Comparison of ENCODE assay signal across 8 cellular contexts in genomic region chr12:4908694-4909396, GRCh38.
A peak's percentile ranks its signal among the peaks of the same experiment; 100 is the strongest.
DNase-seq lines count a peak whose midpoint lies in the region; TF ChIP-seq lines count a peak whose summit lies in the region.

No MANE protein-coding gene starts in this region.

- H3K27ac ChIP-seq in VCaP, result no peak overlapping the region
- H3K27ac ChIP-seq in iPS-18a (ENCODE audit: low read length), result no peak overlapping the region
- H3K27ac ChIP-seq in subcutaneous abdominal adipose tissue (ENCODE audit: low read depth, low read length), result no peak overlapping the region
- no peak overlapping the region for H3K27ac ChIP-seq in tibial artery

- peaks cover 7% of the 10 kb centered on the region for H3K4me1 ChIP-seq in iPS-18a (ENCODE audit: control insufficient read depth, low read depth, low read length)
- peaks cover 1 to 25% (median 23%) of the 10 kb centered on the region in 5 donors for H3K4me1 ChIP-seq in subcutaneous abdominal adipose tissue (ENCODE audit: control insufficient read depth in 5 of 5, insufficient read depth in 5 of 5, low read length in 5 of 5)
- peaks cover 0 to 29% (median 26%) of the 10 kb centered on the region in 4 donors for H3K4me1 ChIP-seq in tibial artery

- H3K27me3 ChIP-seq in iPS-18a (ENCODE audit: control insufficient read depth, insufficient read depth, low read length) (peaks cover 77% of the 10 kb centered on the region), subcutaneous abdominal adipose tissue (ENCODE audit: control insufficient read depth in 5 of 5, insufficient read depth in 4 of 5, low read length in 5 of 5) (peaks cover 25 to 55% (median 46%) of the 10 kb centered on the region in 5 donors), tibial artery (peaks cover 2 to 85% of the 10 kb centered on the region in 2 donors)

- H3K36me3 ChIP-seq in iPS-18a (ENCODE audit: control insufficient read depth, low read depth, low read length), result no peaks in the 10 kb centered on the region
- H3K36me3 ChIP-seq in subcutaneous abdominal adipose tissue (ENCODE audit: control insufficient read depth in 5 of 5, insufficient read depth in 5 of 5, low read length in 5 of 5), result no peaks in the 10 kb centered on the region
- no peaks in the 10 kb centered on the region for H3K36me3 ChIP-seq in tibial artery

- H3K9me3 ChIP-seq in iPS-18a (ENCODE audit: control insufficient read depth, low read depth, low read length), result no peaks in the 10 kb centered on the region
- no peaks in the 10 kb centered on the region for H3K9me3 ChIP-seq in subcutaneous abdominal adipose tissue (ENCODE audit: control insufficient read depth in 5 of 5, low read length in 5 of 5)
- peaks cover 0 to 3% (median 0%) of the 10 kb centered on the region in 3 donors for H3K9me3 ChIP-seq in tibial artery

- H3K4me3 ChIP-seq in iPS-18a (ENCODE audit: low read length) (peak overlapping the region; percentile 70), subcutaneous abdominal adipose tissue (ENCODE audit: low read depth in 1 of 5, low read length in 5 of 5) (peak overlapping the region in 3 of 5 donors; percentile 56 to 71 (median 65)), tibial artery (peak overlapping the region in 1 of 2 donors; percentile 42)

- DNase-seq in AG08395 (ENCODE audit: low spot score) (peak; percentile 8), GOT3 (lab: John Stamatoyannopoulos, UW) (peak; percentile 32), NK-92 (lab: John Stamatoyannopoulos, UW; ENCODE audit: unreplicated experiment) (no peak), tibial artery (no peak)
- no peak for DNase-seq in stimulated activated naive CD4-positive, alpha-beta T cell (lab: John Stamatoyannopoulos, UW)

- TF ChIP-seq CTCF in VCaP (conservative IDR thresholded peaks at IDR 0.05) (peak; percentile 66), tibial artery (IDR thresholded peaks at IDR 0.05) (no peak)

- H3K9ac ChIP-seq in iPS-18a (ENCODE audit: low read length) (no peak overlapping the region), subcutaneous abdominal adipose tissue (ENCODE audit: low read length in 5 of 5) (no peak overlapping the region)

- intact Hi-C loops in tibial artery (cut with DNase I; ENCODE audit: low total_unique reads), result no loop called here

Comparison
In these comparisons a context has a peak if more than half of its experiments do, and no peak if none do; other contexts are left out.
1. DNase-seq: peak in AG08395 (single experiment) and GOT3 (single experiment); none in stimulated activated naive CD4-positive, alpha-beta T cell (0 of 6), NK-92 (single experiment) and tibial artery (0 of 2).